ENCODE assay signal across 8 cellular contexts in the genomic region with DNA sequence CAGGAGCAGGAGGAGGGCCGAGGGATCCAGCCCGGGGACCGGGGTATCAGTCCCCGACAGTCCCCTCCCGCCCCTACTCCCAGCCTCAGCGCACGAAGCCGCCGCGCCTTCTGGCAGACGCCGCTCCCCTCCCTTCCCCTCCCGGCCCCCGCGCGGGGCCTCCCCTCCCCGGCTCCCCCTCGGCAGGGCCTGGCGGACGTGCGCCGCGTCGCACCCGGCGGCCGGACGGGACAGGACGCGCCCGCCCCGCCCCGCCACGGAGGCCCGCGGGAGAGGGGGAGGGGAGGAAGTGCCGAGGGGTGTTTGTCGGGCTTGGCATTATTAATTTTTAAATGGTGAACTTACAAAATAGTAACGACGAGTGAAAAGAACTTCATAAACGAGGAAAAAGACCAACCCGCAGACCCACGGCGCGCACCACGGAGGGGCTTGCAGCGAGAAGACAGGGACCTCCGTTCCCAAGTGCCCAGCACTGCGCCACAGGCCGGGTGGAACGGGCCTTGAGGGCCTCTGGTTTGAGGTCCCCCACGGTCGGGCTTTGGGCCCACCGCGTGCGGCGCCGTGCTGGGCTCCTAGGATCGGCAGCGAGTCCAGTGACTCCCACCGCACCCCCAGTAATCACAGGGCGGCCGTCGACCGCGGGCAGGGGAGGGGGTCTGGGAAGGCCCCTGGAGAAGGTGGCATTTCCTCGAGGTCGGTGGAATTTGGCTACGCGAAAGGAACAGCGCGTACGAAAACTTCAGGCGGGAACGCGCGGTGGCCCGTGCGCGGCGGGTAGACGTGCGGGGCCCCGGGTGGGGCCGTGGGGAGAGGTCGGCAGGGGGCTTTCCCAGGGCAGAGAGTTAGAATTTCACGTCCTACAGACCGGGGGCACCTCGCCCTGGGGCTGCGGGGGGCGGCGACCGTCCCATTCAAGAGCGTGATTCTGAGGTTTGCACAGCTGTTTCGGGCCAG. TPM values are rescaled to one million over a fixed set of nuclear protein-coding genes. Genes with fewer than 3 reads are reported as not detected.
DNase-seq lines count a peak whose midpoint lies in the region; ATAC-seq and TF ChIP-seq lines count a peak whose summit lies in the region.

No MANE protein-coding gene starts in this region.

- no peaks in the 10 kb centered on the region for H3K27me3 Mint-ChIP-seq in activated B cell treated with CpG ODN at 0.5 μM for 24 hours

- H3K27me3 ChIP-seq in Karpas-422 (ENCODE audit: low read length) (no peaks in the 10 kb centered on the region), layer of hippocampus (ENCODE audit: control insufficient read depth, insufficient read depth, low read length) (no peaks in the 10 kb centered on the region)

- CTCF ChIA-PET in activated B cell treated with CpG ODN at 0.5 μM for 24 hours (lab: Charles Lee): interaction anchor here (1.4 kb wide), 1 partner anchor 67 kb away, joined by 5 read pairs; no protein-coding TSS in a partner anchor

- peaks cover 19% of the 10 kb centered on the region for H3K36me3 Mint-ChIP-seq in activated B cell treated with CpG ODN at 0.5 μM for 24 hours (ENCODE audit: low read depth)

- H2AFZ ChIP-seq in Karpas-422 (ENCODE audit: low read length): peak overlapping the region; percentile 99

- H3K4me3 Mint-ChIP-seq in activated B cell treated with CpG ODN at 0.5 μM for 24 hours: peak overlapping the region; percentile 92

- peaks cover 70% of the 10 kb centered on the region for H3K4me1 Mint-ChIP-seq in activated B cell treated with CpG ODN at 0.5 μM for 24 hours

- ATAC-seq in GM21423 (IDR thresholded peaks at IDR 0.05; ENCODE audit: unreplicated experiment): peak; percentile 25
- ATAC-seq in activated B cell treated with CpG ODN at 0.5 μM for 24 hours (ENCODE audit: low read depth): peak; percentile 5

- peak overlapping the region; percentile 95 for H3K4me2 ChIP-seq in Karpas-422 (ENCODE audit: low read depth, low read length, poor library complexity, severe bottlenecking)

- H4K20me1 ChIP-seq in Karpas-422 (ENCODE audit: insufficient read depth, low read depth, low read length): no peaks in the 10 kb centered on the region

- POLR2A ChIA-PET in activated B cell treated with CpG ODN at 0.5 μM for 24 hours (lab: Charles Lee): interaction anchor here (2.8 kb wide), 1 partner anchor 112 kb away, joined by 16 read pairs; no protein-coding TSS in a partner anchor

- H3K27ac Mint-ChIP-seq in activated B cell treated with CpG ODN at 0.5 μM for 24 hours: peak overlapping the region; percentile 80

- peaks cover 52% of the 10 kb centered on the region for H3K4me1 ChIP-seq in Karpas-422 (ENCODE audit: low read length)

- peak overlapping the region; percentile 55 for H3K9ac ChIP-seq in Karpas-422 (ENCODE audit: low read length)

- H3K9me3 Mint-ChIP-seq in activated B cell treated with CpG ODN at 0.5 μM for 24 hours: no peaks in the 10 kb centered on the region

- H3K36me3 ChIP-seq in Karpas-422 (ENCODE audit: insufficient read depth, low read length): peaks cover 8% of the 10 kb centered on the region; the same call in 1 of the 2 replicates

- H3K4me3 ChIP-seq in Karpas-422 (ENCODE audit: low read length) (peak overlapping the region; percentile 59), choroid plexus epithelial cell (ENCODE audit: low read depth, low read length) (peak overlapping the region; percentile 82)

- no peaks in the 10 kb centered on the region for H3K9me2 ChIP-seq in Karpas-422 (replicated peaks; ENCODE audit: insufficient read depth, low read length)

- peaks cover 25% of the 10 kb centered on the region for H3K79me2 ChIP-seq in Karpas-422 (ENCODE audit: low read length)

- no peak for TF ChIP-seq CTCF in activated B cell treated with CpG ODN at 0.5 μM for 24 hours (IDR thresholded peaks at IDR 0.05)
- TF ChIP-seq CTCF in choroid plexus epithelial cell (conservative IDR thresholded peaks at IDR 0.05; ENCODE audit: low read depth, low read length): no peak

- DNase-seq in DMS53 (lab: John Stamatoyannopoulos, UW) (peak; percentile 89), Karpas-422 (peak; percentile 67), activated B cell treated with CpG ODN at 0.5 μM for 24 hours (peak; percentile 57), choroid plexus epithelial cell (ENCODE audit: low read depth) (peak; percentile 57), ecto neural progenitor cell (ENCODE audit: low spot score) (no peak)
- peak; percentile 68 for DNase-seq in stimulated activated CD4-positive, alpha-beta T cell treated with anti-CD3 and anti-CD28 coated beads, Interleukin-15, amount 100 ng/mL, for 24 hours

- intact Hi-C loops in activated B cell treated with CpG ODN at 0.5 μM for 24 hours (cut with micrococcal nuclease): loop anchor here (5.0 kb wide), 3 partner anchors 231 to 779 kb away; a partner anchor contains a TSS

- no peaks in the 10 kb centered on the region for H3K9me3 ChIP-seq in Karpas-422 (ENCODE audit: low read length)

- H3K27ac ChIP-seq in Karpas-422 (ENCODE audit: low read length) (0 out of 2 replicates have a peak overlapping the region, but pooled peaks have one; percentile 30), layer of hippocampus (ENCODE audit: low read depth, low read length) (peak overlapping the region; percentile 99)

RNA-seq across cellular contexts. Expression of a gene that starts 1.0 kb away (rescaled TPM):
- 46.3 and 72.6 TPM in 2 replicates for total RNA-seq in Karpas-422 (2014; rRNA removed; shearing (Covaris generic); ENCODE audit: low replicate concordance)
- total RNA-seq in activated B cell treated with CpG ODN at 0.5 μM for 24 hours: 107 and 118 TPM in 2 replicates

RNA-seq across cellular contexts. Expression of a gene that starts 16.6 kb away (rescaled TPM):
- total RNA-seq in Karpas-422 (2014; rRNA removed; shearing (Covaris generic); ENCODE audit: low replicate concordance): 1.9 TPM in 1 of 2 replicates, not detected in the other
- 0.89 and 0.93 TPM in 2 replicates for total RNA-seq in activated B cell treated with CpG ODN at 0.5 μM for 24 hours

RNA-seq across cellular contexts. Expression of a gene that starts 20.2 kb away (rescaled TPM):
- total RNA-seq in Karpas-422 (2014; rRNA removed; shearing (Covaris generic); ENCODE audit: low replicate concordance): not detected in 2 replicates
- 0.07 TPM in 1 of 2 replicates, not detected in the other for total RNA-seq in activated B cell treated with CpG ODN at 0.5 μM for 24 hours

RNA-seq across cellular contexts. Expression of a gene that starts 42.1 kb away (rescaled TPM):
- not detected in 2 replicates for total RNA-seq in Karpas-422 (2014; rRNA removed; shearing (Covaris generic); ENCODE audit: low replicate concordance)
- total RNA-seq in activated B cell treated with CpG ODN at 0.5 μM for 24 hours: not detected in 2 replicates
